Comparison of ENCODE assay signal across 8 cellular contexts in the genomic region with DNA sequence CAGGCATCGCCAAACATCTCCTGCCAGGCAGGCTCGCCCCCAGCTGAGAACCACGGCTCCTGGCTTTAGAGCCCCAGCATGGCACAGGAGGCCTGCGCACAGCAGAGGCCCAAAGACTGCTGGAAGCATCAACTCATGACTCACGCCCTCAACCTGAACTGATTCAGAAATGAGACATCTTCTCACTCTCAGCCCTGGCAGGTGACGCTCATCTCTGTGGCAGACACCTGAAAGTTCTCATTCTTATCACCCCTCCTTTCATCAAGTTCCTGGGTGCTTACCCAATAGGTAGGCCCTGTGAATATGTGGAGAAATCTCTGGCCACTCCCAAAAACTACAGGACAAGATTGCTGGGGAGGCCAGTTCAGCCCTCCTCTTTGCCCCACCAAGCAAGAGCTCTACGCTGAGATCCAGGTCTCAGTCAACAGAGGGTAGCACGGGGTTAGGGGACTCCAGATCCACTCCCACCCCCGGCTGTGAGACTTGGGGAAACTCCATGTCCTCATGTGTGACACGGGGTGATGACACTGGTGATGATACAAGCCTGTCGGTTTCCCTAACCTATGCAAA. TPM values are rescaled to one million over a fixed set of nuclear protein-coding genes. Genes with fewer than 3 reads are reported as not detected.
DNase-seq lines count a peak whose midpoint lies in the region; ATAC-seq and TF ChIP-seq lines count a peak whose summit lies in the region.

No MANE protein-coding gene starts in this region.

- peak overlapping the region; percentile 94 to 97 (median 97) for H3K27ac Mint-ChIP-seq in CD4-positive, CD25-positive, alpha-beta regulatory T cell
- H3K27ac Mint-ChIP-seq in IgD-negative memory B cell: peak overlapping the region; percentile 52 to 97 (median 91)

- no CpG with 5 or more reads among the region's 11 CpGs for WGBS in trophoblast cell (ENCODE audit: extremely low coverage, insufficient coverage, insufficient read length)

- H3K4me3 ChIP-seq in CD4-positive, CD25-positive, alpha-beta regulatory T cell (ENCODE audit: low read depth, low read length): peak overlapping the region; percentile 43
- no peak overlapping the region for H3K4me3 ChIP-seq in trophoblast cell (ENCODE audit: low read depth, low read length)
- no peak overlapping the region for H3K4me3 ChIP-seq in tibial artery

- no peak overlapping the region for H4K91ac ChIP-seq in trophoblast cell (ENCODE audit: low read depth, low read length)

- H2AFZ ChIP-seq in trophoblast cell (ENCODE audit: insufficient read depth, low read length, poor library complexity): no peak overlapping the region

- H2BK120ac ChIP-seq in trophoblast cell (ENCODE audit: insufficient read depth, low read length, poor library complexity): no peak overlapping the region

- H3K27ac ChIP-seq in CD4-positive, CD25-positive, alpha-beta regulatory T cell (ENCODE audit: insufficient read depth, low read length, poor library complexity, severe bottlenecking): peak overlapping the region; percentile 84
- H3K27ac ChIP-seq in trophoblast cell (ENCODE audit: low read depth, low read length) (no peak overlapping the region), tibial artery (no peak overlapping the region)

- H3K4me3 Mint-ChIP-seq in CD4-positive, CD25-positive, alpha-beta regulatory T cell: peak overlapping the region; percentile 78 to 88 (median 82)
- H3K4me3 Mint-ChIP-seq in IgD-negative memory B cell: peak overlapping the region in 3 of 4 donors; percentile 26 to 87 (median 85)

- no peak overlapping the region for H2BK5ac ChIP-seq in trophoblast cell (ENCODE audit: low read depth, low read length, poor library complexity)

- H3K9me3 Mint-ChIP-seq in CD4-positive, CD25-positive, alpha-beta regulatory T cell: no peaks in the 10 kb centered on the region
- H3K9me3 Mint-ChIP-seq in IgD-negative memory B cell: no peaks in the 10 kb centered on the region

- H3K14ac ChIP-seq in trophoblast cell (ENCODE audit: low read length): no peak overlapping the region

- peak overlapping the region; percentile 26 for H2AK5ac ChIP-seq in trophoblast cell (ENCODE audit: low read length)

- no peaks in the 10 kb centered on the region for H3K79me2 ChIP-seq in trophoblast cell (ENCODE audit: control insufficient read depth, insufficient read depth, low read length, poor library complexity)

- H3K27me3 ChIP-seq in CD4-positive, CD25-positive, alpha-beta regulatory T cell (ENCODE audit: control insufficient read depth, insufficient read depth, low read length): no peaks in the 10 kb centered on the region
- H3K27me3 ChIP-seq in trophoblast cell (ENCODE audit: insufficient read depth, low read length) (no peaks in the 10 kb centered on the region), tibial artery (no peaks in the 10 kb centered on the region)

- peak; percentile 88 for ATAC-seq in CD4-positive, CD25-positive, alpha-beta regulatory T cell (ENCODE audit: low read depth in 2 of 2)
- ATAC-seq in GM21390 (IDR thresholded peaks at IDR 0.05; ENCODE audit: unreplicated experiment) (peak; percentile 62), GM19455 (IDR thresholded peaks at IDR 0.05; ENCODE audit: unreplicated experiment) (no peak)

- peaks cover 9% of the 10 kb centered on the region for H3K36me3 Mint-ChIP-seq in CD4-positive, CD25-positive, alpha-beta regulatory T cell
- peaks cover 2% of the 10 kb centered on the region for H3K36me3 Mint-ChIP-seq in IgD-negative memory B cell

- H4K8ac ChIP-seq in trophoblast cell (ENCODE audit: low read depth, low read length): no peak overlapping the region

- H3K23ac ChIP-seq in trophoblast cell (ENCODE audit: low read length): no peak overlapping the region

- DNase-seq in CD4-positive, CD25-positive, alpha-beta regulatory T cell: peak; percentile 28 to 74 (median 59)
- DNase-seq in activated T-helper 1 cell treated with anti-CD3 and anti-CD28 coated beads, Interleukin-2, amount 50 U/mL, for 16 hours (ENCODE audit: low read depth in 1 of 2, low spot score in 1 of 2): peak; percentile 30 to 66
- DNase-seq in trophoblast cell (peak; percentile 72 to 75), tibial artery (no peak), NCI-H526 treated with DMSO at 0.1 percent for 48 hours (lab: John Stamatoyannopoulos, UW) (no peak)

- H3K27me3 Mint-ChIP-seq in CD4-positive, CD25-positive, alpha-beta regulatory T cell: no peaks in the 10 kb centered on the region
- H3K27me3 Mint-ChIP-seq in IgD-negative memory B cell: no peaks in the 10 kb centered on the region

- H3K36me3 ChIP-seq in CD4-positive, CD25-positive, alpha-beta regulatory T cell (ENCODE audit: control insufficient read depth, insufficient read depth, low read length): peaks cover 14% of the 10 kb centered on the region
- H3K36me3 ChIP-seq in trophoblast cell (ENCODE audit: control insufficient read depth in 1 of 2, insufficient read depth in 2 of 2, low read length in 2 of 2): no peaks in the 10 kb centered on the region
- no peaks in the 10 kb centered on the region for H3K36me3 ChIP-seq in tibial artery

- no peak overlapping the region for H3K9ac ChIP-seq in trophoblast cell (ENCODE audit: low read length)

- peak overlapping the region; percentile 41 for H2BK12ac ChIP-seq in trophoblast cell (ENCODE audit: low read length)

- no peak for TF ChIP-seq CTCF in tibial artery (IDR thresholded peaks at IDR 0.05)

- H4K12ac ChIP-seq in trophoblast cell (ENCODE audit: low read depth, low read length): no peak overlapping the region

- peaks cover 81% of the 10 kb centered on the region for H3K4me1 ChIP-seq in CD4-positive, CD25-positive, alpha-beta regulatory T cell (ENCODE audit: control insufficient read depth, insufficient read depth, low read length, poor library complexity, severe bottlenecking)
- H3K4me1 ChIP-seq in trophoblast cell (ENCODE audit: control insufficient read depth in 1 of 2, insufficient read depth in 2 of 2, low read length in 2 of 2) (peaks cover 7 to 21% of the 10 kb centered on the region in 2 experiments), tibial artery (peaks cover 0 to 34% (median 17%) of the 10 kb centered on the region in 4 donors)

- peak overlapping the region; percentile 27 for H3K18ac ChIP-seq in trophoblast cell (ENCODE audit: low read length)

- H3K79me1 ChIP-seq in trophoblast cell (ENCODE audit: low read length): peaks cover 3% of the 10 kb centered on the region

- H3K4ac ChIP-seq in trophoblast cell (ENCODE audit: low read depth, low read length): peak overlapping the region; percentile 65

- H3K4me2 ChIP-seq in trophoblast cell (ENCODE audit: low read length): no peak overlapping the region

- peaks cover 48 to 96% (median 81%) of the 10 kb centered on the region in 4 donors for H3K4me1 Mint-ChIP-seq in CD4-positive, CD25-positive, alpha-beta regulatory T cell
- H3K4me1 Mint-ChIP-seq in IgD-negative memory B cell: peaks cover 56 to 77% (median 67%) of the 10 kb centered on the region in 3 donors

- intact Hi-C loops in tibial artery (cut with DNase I; ENCODE audit: low total_unique reads): no loop called here

- no peaks in the 10 kb centered on the region for H3K9me3 ChIP-seq in CD4-positive, CD25-positive, alpha-beta regulatory T cell (ENCODE audit: control insufficient read depth in 2 of 2, low read length in 2 of 2)
- H3K9me3 ChIP-seq in trophoblast cell (ENCODE audit: insufficient read depth, low read depth, low read length) (no peaks in the 10 kb centered on the region), tibial artery (no peaks in the 10 kb centered on the region)

RNA-seq across cellular contexts. Expression of gene NFATC2, which starts 11.3 kb away (rescaled TPM):
- total RNA-seq in CD4-positive, CD25-positive, alpha-beta regulatory T cell: 56.8 TPM
- 10 to 100 TPM; 11.0 to 17.6 (median 13.5) TPM for polyA plus RNA-seq in CD4-positive, CD25-positive, alpha-beta regulatory T cell
- 17.4 TPM for polyA plus RNA-seq in IgD-negative memory B cell
- polyA plus RNA-seq in trophoblast cell (2013): 6.7 and 7.6 TPM in 2 replicates

Comparison
In these comparisons a context has a peak if more than half of its experiments do, and no peak if none do; other contexts are left out.
1. DNase-seq: peak in CD4-positive, CD25-positive, alpha-beta regulatory T cell (3 of 3), activated T-helper 1 cell treated with anti-CD3 and anti-CD28 coated beads, Interleukin-2, amount 50 U/mL, for 16 hours (2 of 2) and trophoblast cell (2 of 2); none in tibial artery (0 of 2) and NCI-H526 treated with DMSO at 0.1 percent for 48 hours (single experiment).